Comparison of ENCODE assay signal across 9 cellular contexts in the genomic region with DNA sequence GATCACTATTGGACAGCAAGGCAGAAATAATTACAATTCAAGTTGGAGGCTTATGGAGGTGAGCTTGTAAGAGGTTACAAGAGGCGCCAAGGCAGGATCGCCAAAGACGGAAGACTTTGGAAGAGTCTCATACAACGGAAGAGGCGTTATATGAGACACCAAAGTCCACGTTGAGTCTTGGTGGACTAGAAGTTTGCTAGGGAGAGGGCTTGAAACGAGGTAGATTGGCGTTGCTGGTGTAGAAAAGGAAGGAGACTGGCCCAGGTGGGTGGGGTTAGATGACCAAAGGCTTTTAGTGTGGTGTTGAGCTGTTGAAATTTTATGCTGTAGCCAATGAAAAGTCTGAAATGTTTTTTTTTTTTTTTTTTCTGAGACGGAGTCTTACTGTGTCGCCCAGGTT. TPM values are rescaled to one million over a fixed set of nuclear protein-coding genes. Genes with fewer than 3 reads are reported as not detected.
DNase-seq lines count a peak whose midpoint lies in the region; ATAC-seq, FAIRE-seq and TF ChIP-seq lines count a peak whose summit lies in the region.
"Had no signal": no experiment of that assay in that cellular context is flagged by ENCODE, and none has a peak within 500 bp of the region (broad histone marks: within the 10 kb centered on the region; RNA-seq: fewer than 3 reads in every experiment).

No MANE protein-coding gene starts in this region.

- H3K27me3 ChIP-seq in A673 (replicated peaks; ENCODE audit: insufficient read depth, low read depth, low read length, poor library complexity) (no peaks in the 10 kb centered on the region), astrocyte (ENCODE audit: insufficient read depth, low read length) (no peaks in the 10 kb centered on the region), heart right ventricle (no peaks in the 10 kb centered on the region)

- peaks cover 7% of the 10 kb centered on the region for H3K36me3 Mint-ChIP-seq in astrocyte (ENCODE audit: low read depth, unreplicated experiment)

- H3K4me3 Mint-ChIP-seq in astrocyte (ENCODE audit: unreplicated experiment), result peak overlapping the region; percentile 95

- peaks cover 3% of the 10 kb centered on the region for H3K9me3 Mint-ChIP-seq in astrocyte (ENCODE audit: unreplicated experiment)

- DNase-seq in A673 (ENCODE audit: low spot score) (no peak), astrocyte (ENCODE audit: low read depth) (no peak), mucosa of descending colon (peak in 1 of 3 donors; percentile 40), SKM-1 (lab: John Stamatoyannopoulos, UW; ENCODE audit: unreplicated experiment) (no peak), heart right ventricle (no peak)
- no peak for DNase-seq in stimulated activated CD4-positive, alpha-beta T cell treated with anti-CD3 and anti-CD28 coated beads, Interleukin-4, amount 100 ng/mL, for 4 hours
- DNase-seq: T1000 had no signal

- H3K27ac ChIP-seq in A673 (ENCODE audit: low read depth, low read length, poor library complexity, severe bottlenecking) (no peak overlapping the region), HEK293 (ENCODE audit: extremely low read depth, low read depth, low read length) (no peak overlapping the region), astrocyte (ENCODE audit: low read depth, low read length) (no peak overlapping the region), heart right ventricle (no peak overlapping the region)

- TSS peak; percentile 57 for BruUV-seq in A673 (replicated peaks; lab: Mats Ljungman, UMichigan)

- H3K4me2 ChIP-seq in astrocyte (ENCODE audit: low read length), result peak overlapping the region; percentile 84

- no peaks in the 10 kb centered on the region for H3K27me3 Mint-ChIP-seq in astrocyte (ENCODE audit: low read depth, unreplicated experiment)

- no peak overlapping the region for H2AFZ ChIP-seq in astrocyte (ENCODE audit: low read depth, low read length)

- H3K4me1 ChIP-seq in A673 (ENCODE audit: insufficient read depth, low read length, poor library complexity, severe bottlenecking), result no peaks in the 10 kb centered on the region
- peaks cover 5% of the 10 kb centered on the region; the same call in 1 of the 2 replicates for H3K4me1 ChIP-seq in HEK293 (ENCODE audit: control insufficient read depth, insufficient read depth, low read length)
- peaks cover 14% of the 10 kb centered on the region for H3K4me1 ChIP-seq in astrocyte (ENCODE audit: insufficient read depth, low read length)
- H3K4me1 ChIP-seq in mucosa of descending colon (ENCODE audit: low read depth), result peaks cover 15% of the 10 kb centered on the region
- H3K4me1 ChIP-seq in heart right ventricle, result peaks cover 0 to 25% (median 17%) of the 10 kb centered on the region in 9 donors

- 90 to 91% methylated on average over 10 of the region's 10 CpGs for WGBS in heart right ventricle, 2 donors

- FAIRE-seq in astrocyte (lab: Jason Lieb, UNC), result no peak

- H3K4me3 ChIP-seq in A673 (ENCODE audit: low read depth, low read length, poor library complexity, severe bottlenecking) (peak overlapping the region; percentile 86), HEK293 (ENCODE audit: low read depth, low read length) (peak overlapping the region; percentile 86), astrocyte (ENCODE audit: insufficient read depth, low read depth, low read length) (peak overlapping the region; percentile 82), mucosa of descending colon (no peak overlapping the region), heart right ventricle (peak overlapping the region in 5 of 10 donors; percentile 72 to 99 (median 83))

- H3K9me3 ChIP-seq in A673 (ENCODE audit: low read depth, low read length, poor library complexity, severe bottlenecking), result no peaks in the 10 kb centered on the region
- H3K9me3 ChIP-seq in HEK293 (ENCODE audit: control insufficient read depth, insufficient read depth, low read depth, low read length), result no peaks in the 10 kb centered on the region
- no peaks in the 10 kb centered on the region for H3K9me3 ChIP-seq in astrocyte (ENCODE audit: insufficient read depth, low read depth, low read length)
- no peaks in the 10 kb centered on the region for H3K9me3 ChIP-seq in mucosa of descending colon
- H3K9me3 ChIP-seq in heart right ventricle, result no peaks in the 10 kb centered on the region

- ATAC-seq in mucosa of descending colon (peak; percentile 2), GM21381 (IDR thresholded peaks at IDR 0.05; ENCODE audit: unreplicated experiment) (no peak), heart right ventricle (no peak)

- peaks cover 54% of the 10 kb centered on the region for H3K79me2 ChIP-seq in astrocyte (ENCODE audit: insufficient read depth, low read length)

- intact Hi-C loops in A673 (cut with micrococcal nuclease; ENCODE audit: unreplicated experiment), result no loop called here
- intact Hi-C loops in mucosa of descending colon (cut with DNase I, micrococcal nuclease), result no loop called here
- intact Hi-C loops in heart right ventricle (cut with DNase I), result no loop called here

- H3K9ac ChIP-seq in astrocyte (ENCODE audit: low read length), result peak overlapping the region; percentile 81

- H3K36me3 ChIP-seq in A673 (ENCODE audit: insufficient read depth, low read length, poor library complexity, severe bottlenecking) (peaks cover 14% of the 10 kb centered on the region), HEK293 (ENCODE audit: control insufficient read depth in 2 of 2, insufficient read depth in 1 of 2, low read length in 2 of 2) (peaks cover 13 to 30% of the 10 kb centered on the region in 2 experiments), astrocyte (ENCODE audit: insufficient read depth, low read length) (peaks cover 2% of the 10 kb centered on the region), mucosa of descending colon (ENCODE audit: low read depth) (no peaks in the 10 kb centered on the region), heart right ventricle (peaks cover 0 to 11% (median 0%) of the 10 kb centered on the region in 9 donors)

- TF ChIP-seq CTCF in A673 (conservative IDR thresholded peaks at IDR 0.05; ENCODE audit: low read depth, low read length), result no peak
- TF ChIP-seq CTCF in HEK293 (tag by site-specific recombination; IDR thresholded peaks at IDR 0.05), result no peak
- TF ChIP-seq CTCF in astrocyte (IDR thresholded peaks at IDR 0.05; ENCODE audit: insufficient read depth, low read depth, low read length), result no peak
- TF ChIP-seq CTCF in mucosa of descending colon (IDR thresholded peaks at IDR 0.05), result no peak
- TF ChIP-seq CTCF in heart right ventricle (IDR thresholded peaks at IDR 0.05), result no peak

- H3K27ac Mint-ChIP-seq in astrocyte (ENCODE audit: unreplicated experiment), result no peak overlapping the region

- POLR2A ChIA-PET in A673 (lab: Charles Lee; ENCODE audit: low non-redundant PET), result no interaction called here
- POLR2A ChIA-PET in HEK293 (lab: Yijun Ruan, JAX), result interaction anchor here (0.5 to 1.2 kb wide), 2 partner anchors 16 to 53 kb away, joined by 5 to 6 read pairs; no protein-coding TSS in a partner anchor

- peaks cover 15% of the 10 kb centered on the region for H4K20me1 ChIP-seq in astrocyte (ENCODE audit: insufficient read depth, low read length)

- H3K4me1 Mint-ChIP-seq in astrocyte (ENCODE audit: low read depth, unreplicated experiment), result peaks cover 5% of the 10 kb centered on the region

- CTCF ChIA-PET in A673 (lab: Charles Lee) (interaction anchor here (0.6 to 1.0 kb wide), 2 partner anchors 16 to 216 kb away, joined by 6 to 10 read pairs; no protein-coding TSS in a partner anchor), HEK293 (lab: Yijun Ruan, JAX) (interaction anchor here (0.6 to 1.2 kb wide), 3 partner anchors 14 to 27 kb away, joined by 3 read pairs; no protein-coding TSS in a partner anchor)

TF ChIP-seq in HEK293, 187 proteins besides CTCF, POLR2A, EP300 and RAD21:
- TF ChIP-seq ZNF211 (tag by site-specific recombination; IDR thresholded peaks at IDR 0.05; ENCODE audit: low read depth) (no peak), ZBTB1 (tag by site-specific recombination; IDR thresholded peaks at IDR 0.05) (no peak), ZNF121 (tag by site-specific recombination; IDR thresholded peaks at IDR 0.05) (no peak), ZNF266 (tag by site-specific recombination; IDR thresholded peaks at IDR 0.05; ENCODE audit: low read depth) (no peak), ZFP41 (tag by site-specific recombination; IDR thresholded peaks at IDR 0.05; ENCODE audit: borderline replicate concordance) (no peak)

RNA-seq across cellular contexts. Expression of a gene that starts 1.4 kb away (rescaled TPM):
- 82.4 and 83.7 TPM in 2 replicates for total RNA-seq in A673 (2021)
- total RNA-seq in astrocyte, result 16.0 and 16.2 TPM in 2 replicates
- total RNA-seq in mucosa of descending colon, result 10 to 100 TPM; 10.7 to 17.4 (median 12.8) TPM
- total RNA-seq in heart right ventricle, result 10 to 100 TPM; 10.5 to 18.9 (median 16.7) TPM
- polyA plus RNA-seq in heart right ventricle, result 1 to 10 TPM; 4.3 to 6.5 TPM

RNA-seq across cellular contexts. Expression of a gene that starts 35.2 kb away (rescaled TPM):
- total RNA-seq in A673 (2021), result 0.39 and 0.68 TPM in 2 replicates
- total RNA-seq in astrocyte, result 15.2 and 23.5 TPM in 2 replicates
- 1,000 to 10,000 TPM in 2 of 3 donors, 100 to 1,000 TPM in 1; 730 to 1,842 (median 1,636) TPM for total RNA-seq in mucosa of descending colon
- 1 to 10 TPM in 2 of 10 donors, under 1 TPM in 5, not detected in 3; 0.16 to 2.9 (median 0.46) TPM for total RNA-seq in heart right ventricle
- under 1 TPM; 0.07 to 0.15 TPM for polyA plus RNA-seq in heart right ventricle

Comparison
In these comparisons a context has a peak if more than half of its experiments do, and no peak if none do; other contexts are left out.
1. RNA of a gene that starts 35.2 kb away (total RNA-seq): 730 to 1,842 TPM in mucosa of descending colon; 15.2 to 23.5 TPM in astrocyte, 0.39 to 0.68 TPM in A673 and 0.16 to 2.9 TPM in heart right ventricle; every median in the first group is over 10 times any median in the second.